1 cellular context compared by ENCODE assay signal in the genomic region with DNA sequence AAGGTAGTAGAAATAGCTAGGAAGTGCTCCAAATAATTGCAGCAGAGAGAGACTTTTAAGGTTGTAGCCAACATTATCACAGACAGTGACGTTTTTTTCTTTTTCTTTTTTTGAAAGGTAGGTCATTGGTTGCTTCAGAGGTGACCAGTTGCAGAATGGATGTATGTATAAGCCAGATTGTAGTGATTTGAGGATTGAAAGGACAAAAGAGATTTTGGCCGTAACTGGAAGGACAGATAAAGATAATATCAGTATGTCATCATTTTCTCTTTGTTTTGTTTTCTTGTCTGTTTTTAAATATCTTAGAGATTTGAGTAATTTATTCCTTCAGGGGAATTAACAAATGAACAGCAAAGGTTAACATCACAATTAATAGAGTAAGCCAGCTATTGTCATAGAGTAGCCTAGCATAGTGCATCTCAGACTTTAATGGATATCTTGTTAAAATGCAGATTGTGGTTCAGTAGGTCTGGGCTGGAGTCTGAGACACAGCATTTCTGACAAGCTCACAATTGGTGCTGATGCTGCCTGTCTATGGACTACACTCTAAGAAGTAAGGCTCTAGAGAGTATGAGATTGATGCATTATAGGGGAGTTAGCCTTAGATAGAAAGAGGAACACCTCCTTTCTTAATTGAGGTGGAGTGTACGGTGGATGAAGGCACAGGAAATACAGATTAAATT.
TF ChIP-seq lines count a peak whose summit lies in the region.

No MANE protein-coding gene starts in this region.

TF ChIP-seq in IMR-90, 13 proteins besides CTCF, POLR2A, EP300 and RAD21 (continued from another document):
- TF ChIP-seq, protein P1, sequence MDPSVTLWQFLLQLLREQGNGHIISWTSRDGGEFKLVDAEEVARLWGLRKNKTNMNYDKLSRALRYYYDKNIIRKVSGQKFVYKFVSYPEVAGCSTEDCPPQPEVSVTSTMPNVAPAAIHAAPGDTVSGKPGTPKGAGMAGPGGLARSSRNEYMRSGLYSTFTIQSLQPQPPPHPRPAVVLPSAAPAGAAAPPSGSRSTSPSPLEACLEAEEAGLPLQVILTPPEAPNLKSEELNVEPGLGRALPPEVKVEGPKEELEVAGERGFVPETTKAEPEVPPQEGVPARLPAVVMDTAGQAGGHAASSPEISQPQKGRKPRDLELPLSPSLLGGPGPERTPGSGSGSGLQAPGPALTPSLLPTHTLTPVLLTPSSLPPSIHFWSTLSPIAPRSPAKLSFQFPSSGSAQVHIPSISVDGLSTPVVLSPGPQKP (IDR thresholded peaks at IDR 0.05; ENCODE audit: borderline replicate concordance, low read depth, low read length) = no peak
- TF ChIP-seq RFX5 (IDR thresholded peaks at IDR 0.05; ENCODE audit: low read depth, low read length) (no peak), MAZ (IDR thresholded peaks at IDR 0.05; ENCODE audit: borderline replicate concordance, low read depth, low read length) (no peak), FOS (IDR thresholded peaks at IDR 0.05; ENCODE audit: low read depth, low read length) (no peak), BHLHE40 (IDR thresholded peaks at IDR 0.05; ENCODE audit: low read depth, low read length) (no peak), SMC3 (IDR thresholded peaks at IDR 0.05; ENCODE audit: low read depth, low read length) (no peak), RCOR1 (IDR thresholded peaks at IDR 0.05; ENCODE audit: insufficient replicate concordance, low read length) (no peak), NFE2L2 (IDR thresholded peaks at IDR 0.05; ENCODE audit: low read depth, low read length) (no peak)
- TF ChIP-seq, protein P2, sequence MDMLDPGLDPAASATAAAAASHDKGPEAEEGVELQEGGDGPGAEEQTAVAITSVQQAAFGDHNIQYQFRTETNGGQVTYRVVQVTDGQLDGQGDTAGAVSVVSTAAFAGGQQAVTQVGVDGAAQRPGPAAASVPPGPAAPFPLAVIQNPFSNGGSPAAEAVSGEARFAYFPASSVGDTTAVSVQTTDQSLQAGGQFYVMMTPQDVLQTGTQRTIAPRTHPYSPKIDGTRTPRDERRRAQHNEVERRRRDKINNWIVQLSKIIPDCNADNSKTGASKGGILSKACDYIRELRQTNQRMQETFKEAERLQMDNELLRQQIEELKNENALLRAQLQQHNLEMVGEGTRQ (IDR thresholded peaks at IDR 0.05; ENCODE audit: low read depth, low read length) = no peak
